ENCODE assay signal across 10 cellular contexts in genomic region chr21:22575165-22575584, GRCh38.
DNase-seq lines count a peak whose midpoint lies in the region; ATAC-seq, FAIRE-seq and TF ChIP-seq lines count a peak whose summit lies in the region.
"Had no signal": no experiment of that assay in that cellular context is flagged by ENCODE, and none has a peak within 500 bp of the region (broad histone marks: within the 10 kb centered on the region; RNA-seq: fewer than 3 reads in every experiment).

No MANE protein-coding gene starts in this region.

- H4K20me1 ChIP-seq in K562 (replicated peaks; ENCODE audit: control insufficient read depth, insufficient read depth, low read length) = no peaks in the 10 kb centered on the region

- H3K4me1 ChIP-seq in K562 (replicated peaks in 1 of 2; ENCODE audit: control insufficient read depth in 2 of 2, insufficient read depth in 2 of 2, low read length in 2 of 2) = no peaks in the 10 kb centered on the region
- H3K4me1 ChIP-seq in skeletal muscle satellite cell (ENCODE audit: control insufficient read depth, insufficient read depth, low read length) = no peaks in the 10 kb centered on the region

- TF ChIP-seq CTCF in K562 (IDR thresholded peaks at IDR 0.05 in 2 of 3, conservative IDR thresholded peaks at IDR 0.05 in 1 of 3; ENCODE audit: insufficient read depth in 2 of 3, low read depth in 1 of 3, low read length in 3 of 3) = 0 out of 6 replicates have a peak, but pooled peaks have one; percentile 3 to 15 (median 7)

- POLR2A ChIA-PET in K562 (lab: Yijun Ruan, JAX) = no interaction called here

- no peak for TF ChIP-seq POLR2A in K562 (conservative IDR thresholded peaks at IDR 0.05)

- no peak overlapping the region for H3K4me3 ChIP-seq in K562
- no peak overlapping the region for H3K4me3 ChIP-seq in skeletal muscle satellite cell (ENCODE audit: low read length)

- H3K79me2 ChIP-seq in K562 (ENCODE audit: control insufficient read depth, insufficient read depth, low read length) = no peaks in the 10 kb centered on the region

- TF ChIP-seq EP300 in K562 (IDR thresholded peaks at IDR 0.05; ENCODE audit: low read length) = no peak

- no peak overlapping the region for H2AFZ ChIP-seq in K562 (ENCODE audit: low read depth, low read length)

- H3K27ac ChIP-seq in K562 (ENCODE audit: extremely low read depth, low read depth, low read length) = no peak overlapping the region

- peak in 1 of 2 experiments; percentile 30; a peak in 2 of 4 replicates for TF ChIP-seq RAD21 in K562 (CRISPR knock-in tag; conservative IDR thresholded peaks at IDR 0.05 in 1 of 2, IDR thresholded peaks at IDR 0.05 in 1 of 2)

- no peaks in the 10 kb centered on the region for H3K36me3 ChIP-seq in K562 (ENCODE audit: control insufficient read depth, insufficient read depth, low read length)
- H3K36me3 ChIP-seq in skeletal muscle satellite cell (ENCODE audit: insufficient read depth, low read length) = no peaks in the 10 kb centered on the region

- no peak overlapping the region for H3K9ac ChIP-seq in K562 (ENCODE audit: insufficient read depth in 1 of 2, low read depth in 2 of 2, low read length in 2 of 2)
- H3K9ac ChIP-seq in skeletal muscle satellite cell (ENCODE audit: low read depth, low read length) = no peak overlapping the region

- BruUV-seq in K562 (replicated peaks; lab: Mats Ljungman, UMichigan) = no TSS peak

- 0% methylated on average over 5 of the region's 5 CpGs for WGBS in K562 (ENCODE audit: insufficient coverage, low coverage, missing lambda C conversion rate)

- CTCF ChIA-PET in K562 (lab: Yijun Ruan, JAX; ENCODE audit: low intra/inter-chr PET ratio) = no interaction called here

- in situ Hi-C loops in K562 (cut with MboI) = no loop called here

- no peaks in the 10 kb centered on the region for H3K9me1 ChIP-seq in K562 (ENCODE audit: control insufficient read depth, insufficient read depth, low read length)

- H3K9me3 ChIP-seq in K562 (replicated peaks; ENCODE audit: control insufficient read depth, insufficient read depth, low read depth, low read length) (no peaks in the 10 kb centered on the region), skeletal muscle satellite cell (replicated peaks; ENCODE audit: low read length) (no peaks in the 10 kb centered on the region)

- no peak overlapping the region for H3K4me2 ChIP-seq in K562 (ENCODE audit: insufficient read depth, low read length)
- H3K4me2 ChIP-seq in skeletal muscle satellite cell (ENCODE audit: low read length) = peak overlapping the region; percentile 28

- peak; percentile 57; the same call in 1 of the 3 replicates for ATAC-seq in K562
- ATAC-seq: left colon had no signal

- intact Hi-C loops in K562 (cut with micrococcal nuclease) = no loop called here

- no peaks in the 10 kb centered on the region for H3K27me3 ChIP-seq in K562 (ENCODE audit: control insufficient read depth in 2 of 2, insufficient read depth in 2 of 2, low read length in 2 of 2)
- H3K27me3 ChIP-seq in skeletal muscle satellite cell (ENCODE audit: control insufficient read depth, insufficient read depth, low read length) = no peaks in the 10 kb centered on the region

- FAIRE-seq in K562 (lab: Jason Lieb, UNC) = no peak

- DNase-seq in NCI-H510A treated with DMSO at 0.1 percent for 48 hours (lab: John Stamatoyannopoulos, UW) (peak; percentile 9), NCI-H510A (lab: John Stamatoyannopoulos, UW) (no peak), NCI-H460 (ENCODE audit: extremely low read depth, low read depth) (peak; percentile 15), K562 (ENCODE audit: extremely low read depth in 1 of 4, low spot score in 3 of 4) (peak; percentile 5 to 21 (median 12)), kidney glomerular epithelial cell (lab: John Stamatoyannopoulos, UW) (no peak)
- DNase-seq in central memory CD4-positive, alpha-beta T cell = no peak
- DNase-seq in activated CD4-positive, alpha-beta T cell treated with anti-CD3 and anti-CD28 coated beads, Interleukin-2, amount 50 U/mL, for 48 hours = no peak
- DNase-seq: left colon; stimulated activated naive CD4-positive, alpha-beta T cell treated with Interleukin-2 at 50 U/mL for 16 hours had no signal

TF ChIP-seq in K562, 482 proteins besides CTCF, POLR2A, EP300 and RAD21:
- no peak for TF ChIP-seq PBX2 (CRISPR knock-in tag; IDR thresholded peaks at IDR 0.05; ENCODE audit: low read depth)
- peak; percentile 38 for TF ChIP-seq PBX2 (tag; conservative IDR thresholded peaks at IDR 0.05; ENCODE audit: low read depth)
- no peak for TF ChIP-seq ZNF431 (CRISPR knock-in tag; IDR thresholded peaks at IDR 0.05)

Comparison
In these comparisons a context has a peak if more than half of its experiments do, and no peak if none do; other contexts are left out.
1. DNase-seq: peak in NCI-H510A treated with DMSO at 0.1 percent for 48 hours (single experiment), NCI-H460 (single experiment) and K562 (4 of 4); none in NCI-H510A (single experiment), central memory CD4-positive, alpha-beta T cell (single experiment), activated CD4-positive, alpha-beta T cell treated with anti-CD3 and anti-CD28 coated beads, Interleukin-2, amount 50 U/mL, for 48 hours (0 of 2) and kidney glomerular epithelial cell (single experiment).